ENCODE assay signal across 10 cellular contexts in genomic region chr18:35095983-35096676, GRCh38. TPM values are rescaled to one million over a fixed set of nuclear protein-coding genes. Genes with fewer than 3 reads are reported as not detected.
DNase-seq lines count a peak whose midpoint lies in the region; ATAC-seq and TF ChIP-seq lines count a peak whose summit lies in the region.
"Had no signal": no experiment of that assay in that cellular context is flagged by ENCODE, and none has a peak within 500 bp of the region (broad histone marks: within the 10 kb centered on the region; RNA-seq: fewer than 3 reads in every experiment).

No MANE protein-coding gene starts in this region.

- ATAC-seq in activated T-cell treated with anti-CD3 and anti-CD28 coated beads, Interleukin-2, amount 50 U/mL, for 72 hours (replicated peaks in 1 of 2): peak; percentile 37 to 83
- ATAC-seq in HG02852 (IDR thresholded peaks at IDR 0.05; ENCODE audit: unreplicated experiment): peak; percentile 87
- peak; percentile 84 for ATAC-seq in stimulated activated memory B cell treated with anti-CD40 and anti-IgM and Interleukin-4, amounts not matched to agents 10 μg/mL and 1 μg/mL and 100 μg/mL, for 72 hours
- ATAC-seq: left lobe of liver had no signal

- peak overlapping the region; percentile 85 for H3K27ac Mint-ChIP-seq in activated T-cell treated with anti-CD3 and anti-CD28 coated beads, Interleukin-2, amount 50 U/mL, for 72 hours
- H3K27ac Mint-ChIP-seq in stimulated activated memory B cell treated with anti-CD40 and anti-IgM and Interleukin-4, amounts not matched to agents 10 μg/mL and 1 μg/mL and 100 μg/mL, for 72 hours: peak overlapping the region; percentile 82

- no peak overlapping the region for H3K9ac ChIP-seq in SK-N-SH

- DNase-seq in activated T-cell treated with anti-CD3 and anti-CD28 coated beads, Interleukin-2, amount 50 U/mL, for 72 hours: no peak
- no peak for DNase-seq in activated T-cell treated with anti-CD3 and anti-CD28 coated beads for 4 hours
- DNase-seq in SK-N-SH: no peak
- DNase-seq in NCI-H1417 (lab: John Stamatoyannopoulos, UW): no peak
- no peak for DNase-seq in islet precursor cell
- DNase-seq in NAMALWA (ENCODE audit: low spot score): no peak
- DNase-seq: NCI-H446 had no signal

- CTCF ChIA-PET in SK-N-SH (lab: Yijun Ruan, JAX): interaction anchor here (0.6 to 1.7 kb wide), 4 partner anchors 13 to 70 kb away, joined by 3 to 6 read pairs (median 4); no protein-coding TSS in a partner anchor

- no peaks in the 10 kb centered on the region; the same call in 1 of the 2 replicates for H3K79me2 ChIP-seq in SK-N-SH (ENCODE audit: insufficient read depth)

- POLR2A ChIA-PET in SK-N-SH (lab: Yijun Ruan, JAX): no interaction called here

- no peaks in the 10 kb centered on the region for H4K20me1 ChIP-seq in SK-N-SH (ENCODE audit: insufficient read depth)

- no peak for TF ChIP-seq CTCF in SK-N-SH (IDR thresholded peaks at IDR 0.05)

- no peaks in the 10 kb centered on the region for H3K27me3 Mint-ChIP-seq in activated T-cell treated with anti-CD3 and anti-CD28 coated beads, Interleukin-2, amount 50 U/mL, for 72 hours (ENCODE audit: low read depth)
- no peaks in the 10 kb centered on the region for H3K27me3 Mint-ChIP-seq in stimulated activated memory B cell treated with anti-CD40 and anti-IgM and Interleukin-4, amounts not matched to agents 10 μg/mL and 1 μg/mL and 100 μg/mL, for 72 hours

- WGBS in SK-N-SH (ENCODE audit: low lambda C conversion rate): 96% methylated on average over 1 of the region's 1 CpG

- no peaks in the 10 kb centered on the region for H3K27me3 ChIP-seq in SK-N-SH (ENCODE audit: insufficient read depth)

- no peaks in the 10 kb centered on the region for H3K9me2 ChIP-seq in SK-N-SH

- peaks cover 0 to 4% of the 10 kb centered on the region in 2 donors for H3K36me3 Mint-ChIP-seq in activated T-cell treated with anti-CD3 and anti-CD28 coated beads, Interleukin-2, amount 50 U/mL, for 72 hours (ENCODE audit: insufficient read depth in 2 of 2)
- peaks cover 18% of the 10 kb centered on the region for H3K36me3 Mint-ChIP-seq in stimulated activated memory B cell treated with anti-CD40 and anti-IgM and Interleukin-4, amounts not matched to agents 10 μg/mL and 1 μg/mL and 100 μg/mL, for 72 hours

- H3K4me1 ChIP-seq in SK-N-SH (ENCODE audit: control insufficient read depth in 1 of 2, insufficient read depth in 2 of 2, low read depth in 1 of 2, low read length in 1 of 2): peaks cover 0 to 10% of the 10 kb centered on the region in 2 experiments; a peak in 1 of 4 replicates

- H3K27ac ChIP-seq in SK-N-SH (ENCODE audit: low read depth in 2 of 2, low read length in 1 of 2): peak overlapping the region in 1 of 2 experiments; percentile 54; a peak in 2 of 4 replicates

- 0 out of 4 replicates have a peak, but pooled peaks of 1 of the 2 experiments have one; percentile 11 for TF ChIP-seq EP300 in SK-N-SH (IDR thresholded peaks at IDR 0.05; ENCODE audit: borderline replicate concordance in 1 of 2, low read depth in 1 of 2, low read length in 1 of 2)

- peak overlapping the region in 1 of 2 donors; percentile 33 for H3K4me3 Mint-ChIP-seq in activated T-cell treated with anti-CD3 and anti-CD28 coated beads, Interleukin-2, amount 50 U/mL, for 72 hours
- H3K4me3 Mint-ChIP-seq in stimulated activated memory B cell treated with anti-CD40 and anti-IgM and Interleukin-4, amounts not matched to agents 10 μg/mL and 1 μg/mL and 100 μg/mL, for 72 hours: no peak overlapping the region

- H3K4me3 ChIP-seq in SK-N-SH (ENCODE audit: low read depth in 2 of 2, low read length in 1 of 2): no peak overlapping the region

- TF ChIP-seq RAD21 in SK-N-SH (IDR thresholded peaks at IDR 0.05; ENCODE audit: low read length): no peak

- H3K9me3 Mint-ChIP-seq in activated T-cell treated with anti-CD3 and anti-CD28 coated beads, Interleukin-2, amount 50 U/mL, for 72 hours: no peaks in the 10 kb centered on the region
- no peaks in the 10 kb centered on the region for H3K9me3 Mint-ChIP-seq in stimulated activated memory B cell treated with anti-CD40 and anti-IgM and Interleukin-4, amounts not matched to agents 10 μg/mL and 1 μg/mL and 100 μg/mL, for 72 hours

- no peaks in the 10 kb centered on the region for H3K9me3 ChIP-seq in SK-N-SH

- no peak overlapping the region for H2AFZ ChIP-seq in SK-N-SH (ENCODE audit: low read depth)

- H3K4me2 ChIP-seq in SK-N-SH: peak overlapping the region; percentile 9; the same call in 1 of the 2 replicates

- peaks cover 0 to 3% of the 10 kb centered on the region in 2 experiments for H3K36me3 ChIP-seq in SK-N-SH (replicated peaks in 1 of 2; ENCODE audit: control insufficient read depth in 1 of 2, insufficient read depth in 2 of 2, low read length in 1 of 2)

- H3F3A ChIP-seq in SK-N-SH (replicated peaks; ENCODE audit: insufficient read depth): peaks cover 11% of the 10 kb centered on the region

- peaks cover 8% of the 10 kb centered on the region for H3K4me1 Mint-ChIP-seq in activated T-cell treated with anti-CD3 and anti-CD28 coated beads, Interleukin-2, amount 50 U/mL, for 72 hours (ENCODE audit: low read depth)
- peaks cover 38% of the 10 kb centered on the region for H3K4me1 Mint-ChIP-seq in stimulated activated memory B cell treated with anti-CD40 and anti-IgM and Interleukin-4, amounts not matched to agents 10 μg/mL and 1 μg/mL and 100 μg/mL, for 72 hours

TF ChIP-seq in SK-N-SH, 30 proteins besides CTCF, POLR2A, EP300 and RAD21:
- no peak for TF ChIP-seq ELF1 (IDR thresholded peaks at IDR 0.05)
- TF ChIP-seq JUND (IDR thresholded peaks at IDR 0.05): peak; percentile 7; the same call in 1 of the 2 replicates
- peak; percentile 7; the same call in 1 of the 2 replicates for TF ChIP-seq FOSL2 (IDR thresholded peaks at IDR 0.05; ENCODE audit: borderline replicate concordance, low read depth)
- TF ChIP-seq USF2 (IDR thresholded peaks at IDR 0.05; ENCODE audit: borderline replicate concordance, low read depth, low read length): no peak

RNA-seq across cellular contexts. Expression of gene MAPRE2, which starts 54.9 kb away (rescaled TPM):
- total RNA-seq in activated T-cell treated with anti-CD3 and anti-CD28 coated beads, Interleukin-2, amount 50 U/mL, for 72 hours: 10 to 100 TPM; 53.4 to 54.1 TPM
- polyA plus RNA-seq in SK-N-SH (2012; rRNA removed): 11.5 and 14.1 TPM in 2 replicates
- polyA plus RNA-seq in SK-N-SH (2012; cell fraction: cytosol; rRNA removed): 13.3 and 17.5 TPM in 2 replicates
- polyA plus RNA-seq in SK-N-SH (2012; cell fraction: nucleus; rRNA removed): 8.0 and 9.7 TPM in 2 replicates
